In the genomic region with DNA sequence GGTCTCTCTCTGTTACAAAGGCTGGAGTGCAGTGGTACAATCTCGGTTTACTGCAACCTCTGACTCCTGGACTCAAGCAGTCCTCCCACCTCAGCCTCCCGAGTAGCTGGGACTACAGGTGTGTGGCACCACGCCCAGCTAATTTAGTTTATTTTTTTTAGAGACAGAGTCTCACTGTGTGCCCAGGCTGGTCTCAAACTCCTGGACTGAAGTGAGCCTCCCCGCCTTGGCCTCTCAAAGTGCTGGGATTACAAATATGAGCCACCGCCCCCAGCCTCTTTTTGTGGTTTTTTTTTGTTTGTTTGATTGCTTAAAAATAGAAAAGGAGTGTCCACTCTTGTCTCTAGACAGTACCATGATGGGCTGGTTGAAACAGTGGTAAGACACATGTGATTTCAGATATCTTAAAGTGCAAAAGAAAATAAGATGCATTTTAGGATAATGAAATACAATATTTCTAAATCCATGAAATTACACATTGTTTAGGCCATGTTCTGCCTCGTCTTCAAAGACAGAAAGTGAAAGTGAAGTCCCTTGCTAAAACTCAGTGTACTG, we compare ENCODE assay signal across 9 cellular contexts. TPM values are rescaled to one million over a fixed set of nuclear protein-coding genes. Genes with fewer than 3 reads are reported as not detected.
A peak's percentile ranks its signal among the peaks of the same experiment; 100 is the strongest.
DNase-seq lines count a peak whose midpoint lies in the region; ATAC-seq and TF ChIP-seq lines count a peak whose summit lies in the region.
"Had no signal": no experiment of that assay in that cellular context is flagged by ENCODE, and none has a peak within 500 bp of the region (broad histone marks: within the 10 kb centered on the region; RNA-seq: fewer than 3 reads in every experiment).

No MANE protein-coding gene starts in this region.

- H3K4me1 Mint-ChIP-seq in activated T-helper 2 cell treated with anti-CD3 and anti-CD28 coated beads, Interferon-gamma antibody, Interleukin-2, Interleukin-4, amounts not matched to agents 10 μg/mL and 5 μg/mL and 100 μg/mL, durations not matched to agents 14 hours and 24 hours and 36 hours (ENCODE audit: low read depth), result peaks cover 35% of the 10 kb centered on the region
- peaks cover 31 to 41% of the 10 kb centered on the region in 2 donors for H3K4me1 Mint-ChIP-seq in stimulated activated naive B cell treated with anti-CD40 and anti-IgM and Interleukin-4, amounts not matched to agents 10 μg/mL and 1 μg/mL and 100 μg/mL, for 72 hours

- peaks cover 25% of the 10 kb centered on the region for H3K36me3 Mint-ChIP-seq in activated T-helper 2 cell treated with anti-CD3 and anti-CD28 coated beads, Interferon-gamma antibody, Interleukin-2, Interleukin-4, amounts not matched to agents 10 μg/mL and 5 μg/mL and 100 μg/mL, durations not matched to agents 14 hours and 24 hours and 36 hours (ENCODE audit: low read depth)
- no peaks in the 10 kb centered on the region for H3K36me3 Mint-ChIP-seq in stimulated activated naive B cell treated with anti-CD40 and anti-IgM and Interleukin-4, amounts not matched to agents 10 μg/mL and 1 μg/mL and 100 μg/mL, for 72 hours

- H3K9me3 Mint-ChIP-seq in activated T-helper 2 cell treated with anti-CD3 and anti-CD28 coated beads, Interferon-gamma antibody, Interleukin-2, Interleukin-4, amounts not matched to agents 10 μg/mL and 5 μg/mL and 100 μg/mL, durations not matched to agents 14 hours and 24 hours and 36 hours, result no peaks in the 10 kb centered on the region
- H3K9me3 Mint-ChIP-seq in stimulated activated naive B cell treated with anti-CD40 and anti-IgM and Interleukin-4, amounts not matched to agents 10 μg/mL and 1 μg/mL and 100 μg/mL, for 72 hours, result no peaks in the 10 kb centered on the region

- no peaks in the 10 kb centered on the region for H3K36me3 ChIP-seq in hepatocyte (replicated peaks; ENCODE audit: insufficient read depth, low read depth)

- H4K20me1 ChIP-seq in hepatocyte (ENCODE audit: insufficient read depth, poor library complexity, severe bottlenecking), result no peaks in the 10 kb centered on the region

- no peak for TF ChIP-seq CTCF in hepatocyte (IDR thresholded peaks at IDR 0.05; ENCODE audit: poor library complexity)

- H3K79me2 ChIP-seq in hepatocyte, result peaks cover 17% of the 10 kb centered on the region

- H3K27me3 ChIP-seq in hepatocyte, result no peaks in the 10 kb centered on the region

- H3K4me1 ChIP-seq in hepatocyte (ENCODE audit: insufficient read depth), result peaks cover 31% of the 10 kb centered on the region

- H3K4me2 ChIP-seq in hepatocyte, result peak overlapping the region; percentile 68

- WGBS in hepatocyte (ENCODE audit: low lambda C conversion rate, missing lambda C conversion rate), result 81% methylated on average over 6 of the region's 6 CpGs

- peak overlapping the region; percentile 80 for H3K27ac Mint-ChIP-seq in activated T-helper 2 cell treated with anti-CD3 and anti-CD28 coated beads, Interferon-gamma antibody, Interleukin-2, Interleukin-4, amounts not matched to agents 10 μg/mL and 5 μg/mL and 100 μg/mL, durations not matched to agents 14 hours and 24 hours and 36 hours
- peak overlapping the region; percentile 63 for H3K27ac Mint-ChIP-seq in stimulated activated naive B cell treated with anti-CD40 and anti-IgM and Interleukin-4, amounts not matched to agents 10 μg/mL and 1 μg/mL and 100 μg/mL, for 72 hours

- ATAC-seq in stimulated activated naive B cell treated with anti-CD40 and anti-IgM and Interleukin-4, amounts not matched to agents 10 μg/mL and 1 μg/mL and 100 μg/mL, for 72 hours (replicated peaks), result no peak
- ATAC-seq in HG03442 (IDR thresholded peaks at IDR 0.05; ENCODE audit: unreplicated experiment), result no peak

- H3K4me3 ChIP-seq in Jurkat, Clone E6-1 (ENCODE audit: low read length), result peak overlapping the region; percentile 37
- no peak overlapping the region for H3K4me3 ChIP-seq in hepatocyte

- peak overlapping the region; percentile 54 for H3K27ac ChIP-seq in hepatocyte

- H3K4me3 Mint-ChIP-seq in activated T-helper 2 cell treated with anti-CD3 and anti-CD28 coated beads, Interferon-gamma antibody, Interleukin-2, Interleukin-4, amounts not matched to agents 10 μg/mL and 5 μg/mL and 100 μg/mL, durations not matched to agents 14 hours and 24 hours and 36 hours (ENCODE audit: low read depth), result peak overlapping the region; percentile 37
- peak overlapping the region; percentile 70 to 79 for H3K4me3 Mint-ChIP-seq in stimulated activated naive B cell treated with anti-CD40 and anti-IgM and Interleukin-4, amounts not matched to agents 10 μg/mL and 1 μg/mL and 100 μg/mL, for 72 hours

- intact Hi-C loops in activated T-helper 2 cell treated with anti-CD3 and anti-CD28 coated beads, Interferon-gamma antibody, Interleukin-2, Interleukin-4, amounts not matched to agents 10 μg/mL and 5 μg/mL and 100 μg/mL, durations not matched to agents 14 hours and 24 hours and 36 hours (cut with micrococcal nuclease), result loop anchor here (1.0 to 2.0 kb wide), 3 partner anchors 26 to 38 kb away; no protein-coding TSS in a partner anchor

- peaks cover 12% of the 10 kb centered on the region for H3K27me3 Mint-ChIP-seq in activated T-helper 2 cell treated with anti-CD3 and anti-CD28 coated beads, Interferon-gamma antibody, Interleukin-2, Interleukin-4, amounts not matched to agents 10 μg/mL and 5 μg/mL and 100 μg/mL, durations not matched to agents 14 hours and 24 hours and 36 hours (ENCODE audit: low read depth)
- peaks cover 6 to 12% of the 10 kb centered on the region in 2 donors for H3K27me3 Mint-ChIP-seq in stimulated activated naive B cell treated with anti-CD40 and anti-IgM and Interleukin-4, amounts not matched to agents 10 μg/mL and 1 μg/mL and 100 μg/mL, for 72 hours

- H3K9me2 ChIP-seq in hepatocyte (replicated peaks; ENCODE audit: insufficient read depth), result no peaks in the 10 kb centered on the region

- no peaks in the 10 kb centered on the region for H3K9me3 ChIP-seq in hepatocyte (ENCODE audit: low read depth)

- no peak for DNase-seq in Jurkat, Clone E6-1 (ENCODE audit: low read depth, low spot score)
- DNase-seq in activated T-helper 2 cell treated with anti-CD3 and anti-CD28 coated beads, Interferon-gamma antibody, Interleukin-2, Interleukin-4, amounts not matched to agents 10 μg/mL and 5 μg/mL and 100 μg/mL, durations not matched to agents 14 hours and 24 hours and 36 hours (ENCODE audit: low spot score), result no peak
- no peak for DNase-seq in hepatocyte (ENCODE audit: low spot score)
- no peak for DNase-seq in stimulated activated naive B cell treated with anti-CD40 and anti-IgM and Interleukin-4, amounts not matched to agents 10 μg/mL and 1 μg/mL and 100 μg/mL, for 72 hours
- DNase-seq in OCI-M2 (lab: John Stamatoyannopoulos, UW; ENCODE audit: unreplicated experiment), result no peak
- no peak for DNase-seq in stimulated activated CD4-positive, alpha-beta T cell treated with anti-CD3 and anti-CD28 coated beads, Interleukin-12 subunit alpha, Interleukin-12 subunit beta, amount 100 ng/mL, for 4 hours
- DNase-seq: NCI-H1092 had no signal

- peak overlapping the region; percentile 54 for H2AFZ ChIP-seq in hepatocyte

RNA-seq across cellular contexts. Expression of gene KIAA0513, which starts 27.4 kb away (rescaled TPM):
- polyA plus RNA-seq in Jurkat, Clone E6-1 (2012; ENCODE audit: insufficient read depth, insufficient read length), result 5.4 TPM
- 12.8 and 13.6 TPM in 2 replicates for total RNA-seq in activated T-helper 2 cell treated with anti-CD3 and anti-CD28 coated beads, Interferon-gamma antibody, Interleukin-2, Interleukin-4, amounts not matched to agents 10 μg/mL and 5 μg/mL and 100 μg/mL, durations not matched to agents 14 hours and 24 hours and 36 hours
- 6.9 and 14.9 TPM in 2 replicates for total RNA-seq in hepatocyte
- polyA plus RNA-seq in hepatocyte, result 8.1 and 10.1 TPM in 2 replicates

RNA-seq across cellular contexts. Expression of gene ZDHHC7, which starts 43.7 kb away (rescaled TPM):
- 19.7 TPM for polyA plus RNA-seq in Jurkat, Clone E6-1 (2012; ENCODE audit: insufficient read depth, insufficient read length)
- 29.1 and 30.0 TPM in 2 replicates for total RNA-seq in activated T-helper 2 cell treated with anti-CD3 and anti-CD28 coated beads, Interferon-gamma antibody, Interleukin-2, Interleukin-4, amounts not matched to agents 10 μg/mL and 5 μg/mL and 100 μg/mL, durations not matched to agents 14 hours and 24 hours and 36 hours
- 59.2 and 65.2 TPM in 2 replicates for total RNA-seq in hepatocyte
- 50.0 and 51.4 TPM in 2 replicates for polyA plus RNA-seq in hepatocyte

RNA-seq across cellular contexts. Expression of gene CIBAR2, which starts 57.2 kb away (rescaled TPM):
- not detected for polyA plus RNA-seq in Jurkat, Clone E6-1 (2012; ENCODE audit: insufficient read depth, insufficient read length)
- not detected in 2 replicates for total RNA-seq in activated T-helper 2 cell treated with anti-CD3 and anti-CD28 coated beads, Interferon-gamma antibody, Interleukin-2, Interleukin-4, amounts not matched to agents 10 μg/mL and 5 μg/mL and 100 μg/mL, durations not matched to agents 14 hours and 24 hours and 36 hours
- 0.13 TPM in 1 of 2 replicates, not detected in the other for total RNA-seq in hepatocyte
- polyA plus RNA-seq in hepatocyte, result not detected in 2 replicates
- total RNA-seq: epithelial cell of proximal tubule had no signal
